In genomic region chr1:98054367-98054701, GRCh38 we compare ENCODE assay signal across 8 cellular contexts.
DNase-seq lines count a peak whose midpoint lies in the region; ATAC-seq and TF ChIP-seq lines count a peak whose summit lies in the region.

No MANE protein-coding gene starts in this region.

- peaks cover 19% of the 10 kb centered on the region for H3K4me1 Mint-ChIP-seq in neural progenitor cell

- H3K27ac ChIP-seq in C4-2B (no peak overlapping the region), ectodermal cell (ENCODE audit: insufficient read depth, low read depth, low read length, poor library complexity, severe bottlenecking) (no peak overlapping the region), neural progenitor cell (no peak overlapping the region)

- peak overlapping the region; percentile 85 for H3K4me3 Mint-ChIP-seq in neural progenitor cell

- H3K9ac ChIP-seq in neural progenitor cell, result no peak overlapping the region

- H3K4me1 ChIP-seq in ectodermal cell (ENCODE audit: control insufficient read depth, insufficient read depth, low read length) (no peaks in the 10 kb centered on the region), neural progenitor cell (no peaks in the 10 kb centered on the region)

- DNase-seq in MG63 (no peak), neural progenitor cell (ENCODE audit: low spot score) (no peak), GM10266 (ENCODE audit: extremely low spot score) (no peak), cerebellum (ENCODE audit: low spot score) (no peak)
- no peak for DNase-seq in activated effector memory CD4-positive, alpha-beta T cell treated with anti-CD3 and anti-CD28 coated beads, Interleukin-2, amount 50 U/mL, for 16 hours

- H3K27me3 Mint-ChIP-seq in neural progenitor cell (ENCODE audit: insufficient read depth, low read depth), result peaks cover 12% of the 10 kb centered on the region

- peaks cover 3% of the 10 kb centered on the region for H3F3A ChIP-seq in neural progenitor cell (ENCODE audit: low read depth)

- H3K9me3 Mint-ChIP-seq in neural progenitor cell, result peaks cover 2% of the 10 kb centered on the region

- no peaks in the 10 kb centered on the region for H3K9me3 ChIP-seq in MG63
- H3K9me3 ChIP-seq in ectodermal cell (ENCODE audit: control insufficient read depth, low read length), result no peaks in the 10 kb centered on the region
- H3K9me3 ChIP-seq in neural progenitor cell (ENCODE audit: low read depth), result no peaks in the 10 kb centered on the region

- peak overlapping the region; percentile 74 for H2AFZ ChIP-seq in neural progenitor cell (replicated peaks)

- H3K79me2 ChIP-seq in neural progenitor cell (ENCODE audit: low read depth), result no peaks in the 10 kb centered on the region

- H3K4me3 ChIP-seq in MG63 (peak overlapping the region; percentile 42; the same call in 1 of the 2 replicates), ectodermal cell (ENCODE audit: insufficient read depth, low read depth, low read length) (peak overlapping the region; percentile 39), neural progenitor cell (peak overlapping the region; percentile 58)

- H3K36me3 Mint-ChIP-seq in neural progenitor cell, result no peaks in the 10 kb centered on the region

- 14 to 15% methylated on average over 11 of the region's 11 CpGs for WGBS in ectodermal cell, 2 experiments

- H3K36me3 ChIP-seq in MG63, result no peaks in the 10 kb centered on the region
- no peaks in the 10 kb centered on the region for H3K36me3 ChIP-seq in ectodermal cell (ENCODE audit: control insufficient read depth, insufficient read depth, low read length)
- H3K36me3 ChIP-seq in neural progenitor cell, result no peaks in the 10 kb centered on the region

- no peaks in the 10 kb centered on the region for H4K20me1 ChIP-seq in neural progenitor cell (ENCODE audit: low read depth)

- H3K4me2 ChIP-seq in neural progenitor cell, result peak overlapping the region; percentile 84

- no peak for ATAC-seq in GM19455 (IDR thresholded peaks at IDR 0.05; ENCODE audit: unreplicated experiment)

- no peak overlapping the region for H3K27ac Mint-ChIP-seq in neural progenitor cell

- no peaks in the 10 kb centered on the region for H3K27me3 ChIP-seq in MG63
- peaks cover 46% of the 10 kb centered on the region for H3K27me3 ChIP-seq in ectodermal cell (ENCODE audit: control insufficient read depth, insufficient read depth, low read length, poor library complexity, severe bottlenecking)
- H3K27me3 ChIP-seq in neural progenitor cell, result peaks cover 54% of the 10 kb centered on the region

- peak; percentile 49 for TF ChIP-seq CTCF in C4-2B (conservative IDR thresholded peaks at IDR 0.05)
- no peak for TF ChIP-seq CTCF in neural progenitor cell (IDR thresholded peaks at IDR 0.05)
- TF ChIP-seq CTCF in GM10266 (IDR thresholded peaks at IDR 0.05; ENCODE audit: control insufficient read depth, insufficient read depth, low read depth, missing control alignments), result no peak
